11 cellular contexts compared by ENCODE assay signal in the genomic region with DNA sequence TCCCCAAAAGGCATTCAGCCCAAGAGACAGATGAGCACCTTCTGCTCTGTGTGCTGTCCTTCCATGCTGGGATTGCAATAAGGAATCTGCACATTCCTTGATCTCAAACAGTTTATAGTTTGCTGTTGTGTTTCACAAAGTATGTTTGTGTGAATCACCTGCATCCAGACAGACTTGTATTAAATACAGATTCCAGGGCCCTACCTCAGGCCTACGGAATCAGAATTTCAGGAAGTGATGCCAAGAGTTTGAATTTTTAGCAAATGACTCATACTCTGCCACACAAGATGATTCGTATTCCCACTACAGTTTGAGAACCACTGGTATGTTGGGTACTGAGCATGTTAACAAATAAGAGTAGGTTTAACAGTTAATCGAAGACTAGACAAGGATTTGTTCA. TPM values are rescaled to one million over a fixed set of nuclear protein-coding genes. Genes with fewer than 3 reads are reported as not detected.
A peak's percentile ranks its signal among the peaks of the same experiment; 100 is the strongest.
DNase-seq lines count a peak whose midpoint lies in the region; ATAC-seq and TF ChIP-seq lines count a peak whose summit lies in the region.
"Had no signal": no experiment of that assay in that cellular context is flagged by ENCODE, and none has a peak within 500 bp of the region (broad histone marks: within the 10 kb centered on the region; RNA-seq: fewer than 3 reads in every experiment).

No MANE protein-coding gene starts in this region.

- in situ Hi-C loops in mammary epithelial cell (cut with MboI; ENCODE audit: low sequenced_read_pairs in 2 of 2): no loop called here

- no peak overlapping the region for H2AK5ac ChIP-seq in mesenchymal stem cell (ENCODE audit: low read length, severe bottlenecking)

- H3K27me3 ChIP-seq in mammary epithelial cell (ENCODE audit: insufficient read depth, low read length): no peaks in the 10 kb centered on the region
- no peaks in the 10 kb centered on the region for H3K27me3 ChIP-seq in mesenchymal stem cell (ENCODE audit: control insufficient read depth in 1 of 2, insufficient read depth in 1 of 2, low read length in 2 of 2)

- intact Hi-C loops in mammary epithelial cell (cut with micrococcal nuclease) (no loop called here), natural killer cell (cut with micrococcal nuclease) (no loop called here)

- CTCF ChIA-PET in mammary epithelial cell (lab: Charles Lee; ENCODE audit: low non-redundant PET): no interaction called here
- CTCF ChIA-PET in activated CD4-positive, alpha-beta memory T cell treated with anti-CD3 and anti-CD28 coated beads, Interleukin-2, amount 10 ng/mL, durations not matched to agents 7 days and 5 days (lab: Charles Lee): no interaction called here

- H3K79me1 ChIP-seq in mesenchymal stem cell (replicated peaks; ENCODE audit: low read length, poor library complexity, severe bottlenecking): peaks cover 2% of the 10 kb centered on the region

- H3K36me3 ChIP-seq in mammary epithelial cell (ENCODE audit: insufficient read depth, low read length) (no peaks in the 10 kb centered on the region), mesenchymal stem cell (ENCODE audit: control insufficient read depth in 1 of 2, insufficient read depth in 2 of 2, low read depth in 1 of 2, low read length in 2 of 2) (peaks cover 0 to 29% of the 10 kb centered on the region in 2 experiments)

- no peak overlapping the region for H3K4me3 Mint-ChIP-seq in activated CD4-positive, alpha-beta memory T cell treated with anti-CD3 and anti-CD28 coated beads, Interleukin-2, amount 10 ng/mL, durations not matched to agents 7 days and 5 days
- H3K4me3 Mint-ChIP-seq in natural killer cell: no peak overlapping the region
- H3K4me3 Mint-ChIP-seq: activated naive CD4-positive, alpha-beta T cell treated with anti-CD3 and anti-CD28 coated beads, Interleukin-2, amount 10 ng/mL, durations not matched to agents 7 days and 5 days; stimulated activated naive CD8-positive, alpha-beta T cell treated with anti-CD3 and anti-CD28 coated beads, Interleukin-15, amount 100 ng/mL, for 72 hours had no signal

- peak overlapping the region; percentile 48 for H3K4me2 ChIP-seq in mammary epithelial cell (ENCODE audit: insufficient read depth, low read depth, low read length)
- no peak overlapping the region for H3K4me2 ChIP-seq in mesenchymal stem cell (ENCODE audit: low read length, poor library complexity, severe bottlenecking)

- H3K4me1 Mint-ChIP-seq in activated CD4-positive, alpha-beta memory T cell treated with anti-CD3 and anti-CD28 coated beads, Interleukin-2, amount 10 ng/mL, durations not matched to agents 7 days and 5 days: peaks cover 23% of the 10 kb centered on the region
- H3K4me1 Mint-ChIP-seq in natural killer cell: peaks cover 7 to 27% of the 10 kb centered on the region in 2 donors

- H3K9me3 Mint-ChIP-seq in activated CD4-positive, alpha-beta memory T cell treated with anti-CD3 and anti-CD28 coated beads, Interleukin-2, amount 10 ng/mL, durations not matched to agents 7 days and 5 days: no peaks in the 10 kb centered on the region
- no peaks in the 10 kb centered on the region for H3K9me3 Mint-ChIP-seq in natural killer cell

- dilution Hi-C loops in mammary epithelial cell (cut with HindIII; ENCODE audit: low sequenced_read_pairs): no loop called here

- H3K9me3 ChIP-seq in mammary epithelial cell (replicated peaks; ENCODE audit: insufficient read depth, low read length) (no peaks in the 10 kb centered on the region), mesenchymal stem cell (ENCODE audit: control insufficient read depth, low read length) (no peaks in the 10 kb centered on the region)

- no peak overlapping the region for H3K9ac ChIP-seq in mammary epithelial cell (ENCODE audit: insufficient read depth, low read length)
- no peak overlapping the region for H3K9ac ChIP-seq in mesenchymal stem cell (ENCODE audit: low read length)

- peak overlapping the region; percentile 32 for H3K27ac ChIP-seq in mammary epithelial cell (ENCODE audit: insufficient read depth, low read depth, low read length)
- H3K27ac ChIP-seq in mesenchymal stem cell (ENCODE audit: low read length, poor library complexity, severe bottlenecking): peak overlapping the region; percentile 71

- no peak overlapping the region for H3K4me3 ChIP-seq in mammary epithelial cell (replicated peaks in 1 of 3; ENCODE audit: insufficient read depth in 1 of 3, low read depth in 2 of 3, low read length in 3 of 3)
- H3K4me3 ChIP-seq in mesenchymal stem cell (ENCODE audit: insufficient read depth in 1 of 2, low read depth in 1 of 2, low read length in 2 of 2): no peak overlapping the region

- no peaks in the 10 kb centered on the region for H4K20me1 ChIP-seq in mammary epithelial cell (ENCODE audit: insufficient read depth, low read length)

- ATAC-seq in natural killer cell: no peak
- ATAC-seq: stimulated activated naive CD8-positive, alpha-beta T cell treated with anti-CD3 and anti-CD28 coated beads, Interleukin-15, amount 100 ng/mL, for 72 hours had no signal

- H2AFZ ChIP-seq in mammary epithelial cell (ENCODE audit: low read depth, low read length) (no peak overlapping the region), mesenchymal stem cell (ENCODE audit: low read depth, low read length) (no peak overlapping the region)

- 12% methylated on average over 3 of the region's 3 CpGs for WGBS in mammary epithelial cell (ENCODE audit: low coverage, missing lambda C conversion rate)
- WGBS in mesenchymal stem cell: 50% methylated on average over 1 of the region's 3 CpGs

- no peak overlapping the region for H3K18ac ChIP-seq in mesenchymal stem cell (ENCODE audit: low read depth in 1 of 2, low read length in 2 of 2)

- H2BK5ac ChIP-seq in mesenchymal stem cell (ENCODE audit: low read depth, low read length, poor library complexity, severe bottlenecking): no peak overlapping the region

- H2BK120ac ChIP-seq in mesenchymal stem cell (ENCODE audit: low read depth, low read length): no peak overlapping the region

- H3K4ac ChIP-seq in mesenchymal stem cell (ENCODE audit: low read depth in 1 of 2, low read length in 2 of 2): no peak overlapping the region

- H3K14ac ChIP-seq in mesenchymal stem cell (ENCODE audit: low read length in 2 of 2): no peak overlapping the region

- H3K23ac ChIP-seq in mesenchymal stem cell (ENCODE audit: low read length in 2 of 2): no peak overlapping the region

- no peak overlapping the region for H2BK15ac ChIP-seq in mesenchymal stem cell (ENCODE audit: low read depth, poor library complexity, severe bottlenecking)

- TF ChIP-seq CTCF in mammary epithelial cell (conservative IDR thresholded peaks at IDR 0.05 in 1 of 2, IDR thresholded peaks at IDR 0.05 in 1 of 2; ENCODE audit: extremely low read depth in 1 of 2, insufficient read depth in 1 of 2, low read depth in 1 of 2, low read length in 2 of 2) (no peak), natural killer cell (IDR thresholded peaks at IDR 0.05) (no peak)

- no peak overlapping the region for H4K8ac ChIP-seq in mesenchymal stem cell (ENCODE audit: low read length)

- no peak overlapping the region for H4K91ac ChIP-seq in mesenchymal stem cell (ENCODE audit: low read length)

- no peaks in the 10 kb centered on the region for H3K27me3 Mint-ChIP-seq in activated CD4-positive, alpha-beta memory T cell treated with anti-CD3 and anti-CD28 coated beads, Interleukin-2, amount 10 ng/mL, durations not matched to agents 7 days and 5 days
- no peaks in the 10 kb centered on the region for H3K27me3 Mint-ChIP-seq in natural killer cell (ENCODE audit: low read depth in 2 of 2)
- H3K27me3 Mint-ChIP-seq: activated naive CD4-positive, alpha-beta T cell treated with anti-CD3 and anti-CD28 coated beads, Interleukin-2, amount 10 ng/mL, durations not matched to agents 7 days and 5 days; stimulated activated naive CD8-positive, alpha-beta T cell treated with anti-CD3 and anti-CD28 coated beads, Interleukin-15, amount 100 ng/mL, for 72 hours had no signal

- peaks cover 24% of the 10 kb centered on the region for H3K79me2 ChIP-seq in mammary epithelial cell (ENCODE audit: insufficient read depth, low read length)

- peak; percentile 82 for DNase-seq in EL
- DNase-seq in M059J (ENCODE audit: low read depth): peak; percentile 91
- DNase-seq in mammary epithelial cell: peak; percentile 53
- peak; percentile 72 for DNase-seq in mesenchymal stem cell
- DNase-seq in activated CD4-positive, alpha-beta memory T cell treated with anti-CD3 and anti-CD28 coated beads, Interleukin-2, amount 10 ng/mL, durations not matched to agents 7 days and 5 days: no peak
- no peak for DNase-seq in GM19238 (ENCODE audit: insufficient read length, low spot score)
- DNase-seq in activated effector memory CD4-positive, alpha-beta T cell treated with Interleukin-2 at 50 U/mL for 16 hours: no peak
- no peak for DNase-seq in natural killer cell
- DNase-seq: activated naive CD4-positive, alpha-beta T cell treated with anti-CD3 and anti-CD28 coated beads, Interleukin-2, amount 10 ng/mL, durations not matched to agents 7 days and 5 days; NCI-H1105; stimulated activated naive CD8-positive, alpha-beta T cell treated with anti-CD3 and anti-CD28 coated beads, Interleukin-15, amount 100 ng/mL, for 72 hours had no signal

- H3K36me3 Mint-ChIP-seq in activated CD4-positive, alpha-beta memory T cell treated with anti-CD3 and anti-CD28 coated beads, Interleukin-2, amount 10 ng/mL, durations not matched to agents 7 days and 5 days (ENCODE audit: low read depth): peaks cover 26% of the 10 kb centered on the region
- H3K36me3 Mint-ChIP-seq in natural killer cell: no peaks in the 10 kb centered on the region

- no peak overlapping the region for H2BK12ac ChIP-seq in mesenchymal stem cell (ENCODE audit: low read length in 2 of 2)

- H3K27ac Mint-ChIP-seq in activated CD4-positive, alpha-beta memory T cell treated with anti-CD3 and anti-CD28 coated beads, Interleukin-2, amount 10 ng/mL, durations not matched to agents 7 days and 5 days: no peak overlapping the region
- H3K27ac Mint-ChIP-seq in natural killer cell: no peak overlapping the region
- H3K27ac Mint-ChIP-seq: activated naive CD4-positive, alpha-beta T cell treated with anti-CD3 and anti-CD28 coated beads, Interleukin-2, amount 10 ng/mL, durations not matched to agents 7 days and 5 days; stimulated activated naive CD8-positive, alpha-beta T cell treated with anti-CD3 and anti-CD28 coated beads, Interleukin-15, amount 100 ng/mL, for 72 hours had no signal

- POLR2A ChIA-PET in activated CD4-positive, alpha-beta memory T cell treated with anti-CD3 and anti-CD28 coated beads, Interleukin-2, amount 10 ng/mL, durations not matched to agents 7 days and 5 days (lab: Charles Lee): no interaction called here

- no TSS peak for BruUV-seq in mammary epithelial cell (replicated peaks; lab: Mats Ljungman, UMichigan)

- peaks cover 10% of the 10 kb centered on the region for H3K4me1 ChIP-seq in mammary epithelial cell (ENCODE audit: insufficient read depth, low read length)
- no peaks in the 10 kb centered on the region for H3K4me1 ChIP-seq in mesenchymal stem cell (ENCODE audit: control insufficient read depth, insufficient read depth, low read depth, low read length)

RNA-seq across cellular contexts. Expression of gene VAMP7, which starts 7.0 kb away (rescaled TPM):
- total RNA-seq in M059J (2014; rRNA removed; shearing (Covaris generic)): 119 and 143 TPM in 2 replicates
- total RNA-seq in mammary epithelial cell: 10 to 100 TPM; 26.9 to 32.2 TPM
- 15.7 TPM for polyA plus RNA-seq in mammary epithelial cell
- 19.9 TPM for polyA minus RNA-seq in mammary epithelial cell
- 40.2 TPM for polyA plus RNA-seq in mesenchymal stem cell (2013, experiment 1 of 2)
- polyA plus RNA-seq in mesenchymal stem cell (2013, experiment 2 of 2): 43.9 TPM
- 10 to 100 TPM; 39.5 to 41.7 TPM for total RNA-seq in activated CD4-positive, alpha-beta memory T cell treated with anti-CD3 and anti-CD28 coated beads, Interleukin-2, amount 10 ng/mL, durations not matched to agents 7 days and 5 days
- 10 to 100 TPM; 30.3 to 33.8 (median 33.6) TPM for total RNA-seq in natural killer cell

Comparison
In these comparisons a context has a peak if more than half of its experiments do, and no peak if none do; other contexts are left out.
1. DNase-seq: peak in EL (single experiment), M059J (single experiment), mammary epithelial cell (single experiment) and mesenchymal stem cell (single experiment); none in activated CD4-positive, alpha-beta memory T cell treated with anti-CD3 and anti-CD28 coated beads, Interleukin-2, amount 10 ng/mL, durations not matched to agents 7 days and 5 days (single experiment), GM19238 (single experiment), activated effector memory CD4-positive, alpha-beta T cell treated with Interleukin-2 at 50 U/mL for 16 hours (single experiment) and natural killer cell (single experiment).